ENCODE assay signal across 8 cellular contexts in the genomic region with DNA sequence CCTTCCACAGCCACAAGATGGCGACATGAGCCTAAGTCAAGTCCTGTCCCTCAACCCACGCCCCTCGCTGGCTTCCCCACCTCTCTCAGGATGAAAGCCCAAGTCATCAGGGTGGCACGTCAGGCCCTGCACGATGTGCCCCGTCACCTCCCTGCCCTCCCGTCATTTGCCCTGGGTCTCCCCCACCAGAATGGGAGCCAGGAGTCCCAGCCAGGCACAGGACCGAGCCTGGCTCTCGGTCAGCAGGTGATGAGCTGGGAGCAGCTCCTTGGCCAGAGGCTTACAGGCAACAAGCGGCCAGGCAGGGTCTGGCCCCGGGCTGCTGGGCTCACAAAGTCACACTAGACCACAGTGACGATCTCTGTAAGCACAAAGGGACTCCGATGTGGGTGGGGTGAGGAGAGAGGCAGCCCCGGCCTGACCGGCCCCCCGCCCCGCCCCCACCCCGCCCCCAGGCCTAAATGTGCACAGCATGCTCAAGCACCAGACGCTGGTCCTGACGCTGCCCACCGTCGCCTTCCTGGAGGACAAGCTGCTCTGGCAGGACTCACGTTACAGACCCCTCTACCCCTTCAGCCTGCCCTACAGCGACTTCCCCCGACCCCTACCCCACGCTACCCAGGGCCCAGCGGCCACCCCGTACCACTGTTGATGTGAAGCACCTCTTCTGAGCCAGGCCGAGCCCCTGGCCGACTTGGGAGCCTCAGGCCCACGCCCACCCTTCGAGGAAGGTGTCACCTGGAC. TPM values are rescaled to one million over a fixed set of nuclear protein-coding genes. Genes with fewer than 3 reads are reported as not detected.
DNase-seq lines count a peak whose midpoint lies in the region; ATAC-seq and TF ChIP-seq lines count a peak whose summit lies in the region.

No MANE protein-coding gene starts in this region.

- peak overlapping the region; percentile 66 to 75 for H3K4me3 Mint-ChIP-seq in activated T-cell treated with anti-CD3 and anti-CD28 coated beads, Interleukin-2, amount 50 U/mL, for 72 hours

- no peaks in the 10 kb centered on the region; the same call in 1 of the 2 replicates for H3K79me2 ChIP-seq in Karpas-422 (ENCODE audit: low read length)

- no peaks in the 10 kb centered on the region for H3K4me1 ChIP-seq in Karpas-422 (ENCODE audit: low read length)
- peaks cover 0 to 5% of the 10 kb centered on the region in 2 experiments for H3K4me1 ChIP-seq in neutrophil (ENCODE audit: control insufficient read depth in 1 of 2, insufficient read depth in 1 of 2, low read depth in 1 of 2, low read length in 1 of 2)

- H3K4me2 ChIP-seq in Karpas-422 (ENCODE audit: low read depth, low read length, poor library complexity, severe bottlenecking) = no peak overlapping the region

- H3K27ac ChIP-seq in Karpas-422 (ENCODE audit: low read length) (no peak overlapping the region), neutrophil (no peak overlapping the region)

- TF ChIP-seq CTCF in neutrophil (IDR thresholded peaks at IDR 0.05) = peak; percentile 61

- H3K4me1 Mint-ChIP-seq in activated T-cell treated with anti-CD3 and anti-CD28 coated beads, Interleukin-2, amount 50 U/mL, for 72 hours (ENCODE audit: low read depth) = peaks cover 43% of the 10 kb centered on the region

- no peaks in the 10 kb centered on the region for H3K9me2 ChIP-seq in Karpas-422 (replicated peaks; ENCODE audit: insufficient read depth, low read length)

- H3K27ac Mint-ChIP-seq in activated T-cell treated with anti-CD3 and anti-CD28 coated beads, Interleukin-2, amount 50 U/mL, for 72 hours = peak overlapping the region; percentile 50

- H3K27me3 ChIP-seq in Karpas-422 (ENCODE audit: low read length) = no peaks in the 10 kb centered on the region
- H3K27me3 ChIP-seq in neutrophil = no peaks in the 10 kb centered on the region

- peak; percentile 79 to 84 for ATAC-seq in activated T-cell treated with anti-CD3 and anti-CD28 coated beads, Interleukin-2, amount 50 U/mL, for 72 hours (replicated peaks in 1 of 2)

- H3K9me3 Mint-ChIP-seq in activated T-cell treated with anti-CD3 and anti-CD28 coated beads, Interleukin-2, amount 50 U/mL, for 72 hours = no peaks in the 10 kb centered on the region

- peak; percentile 85 for DNase-seq in D341Med (ENCODE audit: low spot score)
- DNase-seq in Karpas-422 = peak; percentile 97
- DNase-seq in RPMI7951 (ENCODE audit: low read depth) = peak; percentile 73
- peak; percentile 93 to 98 for DNase-seq in activated T-cell treated with anti-CD3 and anti-CD28 coated beads, Interleukin-2, amount 50 U/mL, for 72 hours
- peak; percentile 75 for DNase-seq in fibroblast of the conjunctiva (ENCODE audit: low read depth)
- peak; percentile 55 for DNase-seq in stromal cell of bone marrow (ENCODE audit: low read depth)
- DNase-seq in GM19240 (ENCODE audit: insufficient read length, low spot score) = no peak

- peaks cover 9 to 22% of the 10 kb centered on the region in 2 donors for H3K36me3 Mint-ChIP-seq in activated T-cell treated with anti-CD3 and anti-CD28 coated beads, Interleukin-2, amount 50 U/mL, for 72 hours (ENCODE audit: insufficient read depth in 2 of 2)

- H4K20me1 ChIP-seq in Karpas-422 (ENCODE audit: insufficient read depth, low read depth, low read length) = no peaks in the 10 kb centered on the region

- no peaks in the 10 kb centered on the region for H3K9me3 ChIP-seq in Karpas-422 (ENCODE audit: low read length)
- no peaks in the 10 kb centered on the region for H3K9me3 ChIP-seq in neutrophil

- H3K4me3 ChIP-seq in Karpas-422 (ENCODE audit: low read length) (no peak overlapping the region), neutrophil (ENCODE audit: low read depth in 1 of 2, low read length in 1 of 2) (no peak overlapping the region)

- no peak overlapping the region for H2AFZ ChIP-seq in Karpas-422 (ENCODE audit: low read length)

- H3K27me3 Mint-ChIP-seq in activated T-cell treated with anti-CD3 and anti-CD28 coated beads, Interleukin-2, amount 50 U/mL, for 72 hours (ENCODE audit: low read depth) = no peaks in the 10 kb centered on the region

- H3K36me3 ChIP-seq in Karpas-422 (ENCODE audit: insufficient read depth, low read length) = peaks cover 26% of the 10 kb centered on the region
- peaks cover 10% of the 10 kb centered on the region for H3K36me3 ChIP-seq in neutrophil

- no peak overlapping the region for H3K9ac ChIP-seq in Karpas-422 (ENCODE audit: low read length)

RNA-seq across cellular contexts. Expression of a gene that starts 7.3 kb away (rescaled TPM):
- 78.6 and 136 TPM in 2 replicates for total RNA-seq in Karpas-422 (2014; rRNA removed; shearing (Covaris generic); ENCODE audit: low replicate concordance)
- total RNA-seq in RPMI7951 (2014; rRNA removed; shearing (Covaris generic)) = 57.6 and 71.7 TPM in 2 replicates
- total RNA-seq in activated T-cell treated with anti-CD3 and anti-CD28 coated beads, Interleukin-2, amount 50 U/mL, for 72 hours = 10 to 100 TPM; 83.2 to 93.6 TPM

RNA-seq across cellular contexts. Expression of a gene that starts 11.6 kb away (rescaled TPM):
- total RNA-seq in Karpas-422 (2014; rRNA removed; shearing (Covaris generic); ENCODE audit: low replicate concordance) = 1.8 and 5.1 TPM in 2 replicates
- total RNA-seq in RPMI7951 (2014; rRNA removed; shearing (Covaris generic)) = 75.1 and 81.1 TPM in 2 replicates
- total RNA-seq in activated T-cell treated with anti-CD3 and anti-CD28 coated beads, Interleukin-2, amount 50 U/mL, for 72 hours = 10 to 100 TPM; 20.7 to 40.1 TPM

RNA-seq across cellular contexts. Expression of a gene that starts 27.4 kb away (rescaled TPM):
- not detected in 2 replicates for total RNA-seq in Karpas-422 (2014; rRNA removed; shearing (Covaris generic); ENCODE audit: low replicate concordance)
- total RNA-seq in RPMI7951 (2014; rRNA removed; shearing (Covaris generic)) = 0.24 and 0.39 TPM in 2 replicates
- total RNA-seq in activated T-cell treated with anti-CD3 and anti-CD28 coated beads, Interleukin-2, amount 50 U/mL, for 72 hours = 1 to 10 TPM; 1.5 to 1.9 TPM

RNA-seq across cellular contexts. Expression of a gene that starts 28.2 kb away (rescaled TPM):
- total RNA-seq in Karpas-422 (2014; rRNA removed; shearing (Covaris generic); ENCODE audit: low replicate concordance) = 65.1 and 67.6 TPM in 2 replicates
- 4.7 and 4.9 TPM in 2 replicates for total RNA-seq in RPMI7951 (2014; rRNA removed; shearing (Covaris generic))
- total RNA-seq in activated T-cell treated with anti-CD3 and anti-CD28 coated beads, Interleukin-2, amount 50 U/mL, for 72 hours = 10 to 100 TPM; 11.5 to 11.6 TPM

RNA-seq across cellular contexts. Expression of a gene that starts 30.4 kb away (rescaled TPM):
- 4.5 and 9.1 TPM in 2 replicates for total RNA-seq in Karpas-422 (2014; rRNA removed; shearing (Covaris generic); ENCODE audit: low replicate concordance)
- 12.0 and 15.8 TPM in 2 replicates for total RNA-seq in RPMI7951 (2014; rRNA removed; shearing (Covaris generic))
- 1 to 10 TPM; 3.1 to 3.8 TPM for total RNA-seq in activated T-cell treated with anti-CD3 and anti-CD28 coated beads, Interleukin-2, amount 50 U/mL, for 72 hours
